Comparison of ENCODE assay signal across 22 cellular contexts in genomic region chr17:32859857-32860525, GRCh38. TPM values are rescaled to one million over a fixed set of nuclear protein-coding genes. Genes with fewer than 3 reads are reported as not detected.
DNase-seq lines count a peak whose midpoint lies in the region; ATAC-seq and TF ChIP-seq lines count a peak whose summit lies in the region.
"Had no signal": no experiment of that assay in that cellular context is flagged by ENCODE, and none has a peak within 500 bp of the region (broad histone marks: within the 10 kb centered on the region; RNA-seq: fewer than 3 reads in every experiment).

No MANE protein-coding gene starts in this region.

- no peaks in the 10 kb centered on the region for H3K9me3 Mint-ChIP-seq in activated naive CD4-positive, alpha-beta T cell treated with anti-CD3 and anti-CD28 coated beads, Interleukin-2, amount 50 U/mL, for 72 hours

- H3K4me1 ChIP-seq in transverse colon, result peaks cover 0 to 45% (median 22%) of the 10 kb centered on the region in 4 donors
- H3K4me1 ChIP-seq: esophagus muscularis mucosa, left lung, SJCRH30 had no signal

- no peaks in the 10 kb centered on the region for H3K36me3 Mint-ChIP-seq in activated naive CD4-positive, alpha-beta T cell treated with anti-CD3 and anti-CD28 coated beads, Interleukin-2, amount 50 U/mL, for 72 hours
- H3K36me3 Mint-ChIP-seq in T-helper 17 cell (ENCODE audit: low read depth), result no peaks in the 10 kb centered on the region

- H3K4me3 ChIP-seq in brain microvascular endothelial cell (ENCODE audit: low read depth, low read length), result no peak overlapping the region
- no peak overlapping the region for H3K4me3 ChIP-seq in transverse colon
- H3K4me3 ChIP-seq: adrenal gland, dorsolateral prefrontal cortex, esophagus muscularis mucosa, left lung, PC-9, SJCRH30, vagina had no signal

- TF ChIP-seq CTCF in brain microvascular endothelial cell (IDR thresholded peaks at IDR 0.05; ENCODE audit: low read depth, low read length, missing control alignments) (no peak), transverse colon (IDR thresholded peaks at IDR 0.05) (no peak)

- no peak for TF ChIP-seq POLR2A in transverse colon (IDR thresholded peaks at IDR 0.05)

- no peak overlapping the region for H3K4me3 Mint-ChIP-seq in T-helper 17 cell

- in situ Hi-C loops in brain microvascular endothelial cell (cut with HindIII; ENCODE audit: low pct_ligation_motif_present, low sequenced_read_pairs) (no loop called here), transverse colon (cut with MboI; ENCODE audit: low pct_ligation_motif_present in 1 of 4, low pct_unique_long_range_greater_than_20kb in 1 of 4, low sequenced_read_pairs in 3 of 4) (no loop called here)

- WGBS in transverse colon (ENCODE audit: low coverage in 1 of 2), 2 donors, result 60 to 89% methylated on average over 1 to 2 of the region's 2 CpGs

- intact Hi-C loops in transverse colon (cut with DNase I; ENCODE audit: low total_unique reads), result no loop called here

- H3K27ac Mint-ChIP-seq in activated naive CD4-positive, alpha-beta T cell treated with anti-CD3 and anti-CD28 coated beads, Interleukin-2, amount 50 U/mL, for 72 hours, result no peak overlapping the region
- no peak overlapping the region for H3K27ac Mint-ChIP-seq in T-helper 17 cell

- peaks cover 3% of the 10 kb centered on the region for H3K4me1 Mint-ChIP-seq in T-helper 17 cell

- peak; percentile 31 to 88 for ATAC-seq in activated naive CD4-positive, alpha-beta T cell treated with anti-CD3 and anti-CD28 coated beads, Interleukin-2, amount 50 U/mL, for 72 hours
- ATAC-seq in HG02798 (IDR thresholded peaks at IDR 0.05; ENCODE audit: poor library complexity, unreplicated experiment) (peak; percentile 39), T-helper 17 cell (no peak)
- peak; percentile 86 for ATAC-seq in stimulated activated naive CD8-positive, alpha-beta T cell treated with anti-CD3 and anti-CD28 coated beads, Interleukin-15, Interleukin-2, amounts not matched to agents 100 U/mL and 50 U/mL, for 24 hours
- ATAC-seq: left lung had no signal

- H3K9me3 ChIP-seq in transverse colon, result no peaks in the 10 kb centered on the region
- H3K9me3 ChIP-seq in T-helper 17 cell (ENCODE audit: control insufficient read depth, low read length, poor library complexity, severe bottlenecking), result no peaks in the 10 kb centered on the region
- H3K9me3 ChIP-seq: adrenal gland, esophagus muscularis mucosa, left lung, SJCRH30, vagina had no signal

- H3K36me3 ChIP-seq in brain microvascular endothelial cell (replicated peaks), result no peaks in the 10 kb centered on the region
- H3K36me3 ChIP-seq in transverse colon, result no peaks in the 10 kb centered on the region
- H3K36me3 ChIP-seq: adrenal gland, esophagus muscularis mucosa, left lung, SJCRH30, vagina had no signal

- no peak overlapping the region for H3K27ac ChIP-seq in brain microvascular endothelial cell
- no peak overlapping the region for H3K27ac ChIP-seq in transverse colon
- H3K27ac ChIP-seq: adrenal gland, dorsolateral prefrontal cortex, esophagus muscularis mucosa, HL-60, left lung, PC-9, SJCRH30, vagina had no signal

- no peak for TF ChIP-seq EP300 in transverse colon (IDR thresholded peaks at IDR 0.05; ENCODE audit: low read depth)

- no peak for DNase-seq in activated naive CD4-positive, alpha-beta T cell treated with anti-CD3 and anti-CD28 coated beads, Interleukin-2, amount 50 U/mL, for 72 hours (ENCODE audit: low spot score in 2 of 2)
- no peak for DNase-seq in activated naive CD4-positive, alpha-beta T cell treated with anti-CD3 and anti-CD28 coated beads, Interleukin-2, amount 50 U/mL, for 16 hours
- DNase-seq in dermis microvascular lymphatic vessel endothelial cell (ENCODE audit: low read depth in 2 of 2) (peak; percentile 28 to 57), brain microvascular endothelial cell (no peak), transverse colon (no peak), T-helper 17 cell (no peak)
- DNase-seq in stimulated activated naive CD8-positive, alpha-beta T cell treated with anti-CD3 and anti-CD28 coated beads, Interleukin-15, Interleukin-2, amounts not matched to agents 100 U/mL and 50 U/mL, for 24 hours, result no peak
- DNase-seq: adrenal gland, C1 segment of cervical spinal cord, DMS153, dorsolateral prefrontal cortex, H7, left lung, NCI-H226, nucleus accumbens, PC-9, SJCRH30, substantia nigra had no signal

- H3K27me3 ChIP-seq in brain microvascular endothelial cell (replicated peaks) (no peaks in the 10 kb centered on the region), transverse colon (no peaks in the 10 kb centered on the region)
- H3K27me3 ChIP-seq: adrenal gland, dorsolateral prefrontal cortex, esophagus muscularis mucosa, left lung, vagina had no signal

- H3K27me3 Mint-ChIP-seq in T-helper 17 cell, result peaks cover 12% of the 10 kb centered on the region

RNA-seq across cellular contexts. Expression of gene MYO1D, which starts 16.9 kb away (rescaled TPM):
- total RNA-seq in activated naive CD4-positive, alpha-beta T cell treated with anti-CD3 and anti-CD28 coated beads, Interleukin-2, amount 50 U/mL, for 72 hours, result 10 to 100 TPM; 12.4 to 13.6 TPM
- total RNA-seq in dermis microvascular lymphatic vessel endothelial cell (56.5 and 84.6 TPM in 2 replicates), transverse colon (100 to 1,000 TPM; 247 to 569 (median 444) TPM), T-helper 17 cell (10 to 100 TPM in 1 of 2 donors, 1 to 10 TPM in 1; 9.1 to 12.4 TPM)

Comparison
In these comparisons a context has a peak if more than half of its experiments do, and no peak if none do; other contexts are left out.
1. DNase-seq: peak in dermis microvascular lymphatic vessel endothelial cell (2 of 2); none in activated naive CD4-positive, alpha-beta T cell treated with anti-CD3 and anti-CD28 coated beads, Interleukin-2, amount 50 U/mL, for 72 hours (0 of 2), activated naive CD4-positive, alpha-beta T cell treated with anti-CD3 and anti-CD28 coated beads, Interleukin-2, amount 50 U/mL, for 16 hours (single experiment), stimulated activated naive CD8-positive, alpha-beta T cell treated with anti-CD3 and anti-CD28 coated beads, Interleukin-15, Interleukin-2, amounts not matched to agents 100 U/mL and 50 U/mL, for 24 hours (single experiment), brain microvascular endothelial cell (single experiment), transverse colon (single experiment) and T-helper 17 cell (0 of 3).